Comparison of ENCODE assay signal across 8 cellular contexts in the genomic region with DNA sequence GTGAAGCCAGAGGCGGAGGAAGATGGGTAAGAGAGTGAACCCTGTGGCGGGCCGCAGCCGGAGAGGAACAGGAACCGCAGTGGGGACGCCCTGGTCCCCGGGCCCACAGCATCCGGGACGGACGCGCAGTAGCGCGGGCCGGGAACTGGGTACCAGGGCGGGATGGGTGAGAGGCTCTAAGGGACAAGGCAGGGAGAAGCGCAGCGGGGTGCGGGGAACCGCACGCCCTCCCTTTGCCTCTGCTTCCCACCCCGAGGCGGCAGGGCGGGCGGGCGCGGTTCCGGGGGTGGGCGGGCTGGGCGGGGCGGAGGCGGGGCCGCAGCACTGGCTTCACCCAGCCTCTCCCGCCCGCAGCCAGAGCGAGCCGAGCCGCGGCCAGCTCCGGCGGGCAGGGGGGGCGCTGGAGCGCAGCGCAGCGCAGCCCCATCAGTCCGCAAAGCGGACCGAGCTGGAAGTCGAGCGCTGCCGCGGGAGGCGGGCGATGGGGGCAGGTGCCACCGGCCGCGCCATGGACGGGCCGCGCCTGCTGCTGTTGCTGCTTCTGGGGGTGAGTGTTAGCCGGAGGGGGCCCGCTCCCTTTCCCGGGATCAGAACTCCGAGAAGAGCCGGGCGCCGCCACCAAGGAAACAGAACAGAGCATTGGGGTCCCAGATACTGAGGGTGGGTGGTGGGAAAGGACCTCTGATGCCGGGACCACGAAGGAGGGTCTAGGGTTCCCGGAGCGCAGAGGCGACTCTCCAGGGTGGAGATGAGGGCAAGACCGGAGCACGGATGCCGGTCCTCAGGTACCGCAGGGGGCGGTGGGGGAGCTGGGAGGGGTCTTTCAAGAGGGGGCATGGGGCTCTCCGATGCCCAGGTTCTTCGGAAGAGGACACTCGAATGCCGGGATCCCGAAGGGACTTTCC. TPM values are rescaled to one million over a fixed set of nuclear protein-coding genes. Genes with fewer than 3 reads are reported as not detected.
DNase-seq lines count a peak whose midpoint lies in the region; ATAC-seq and TF ChIP-seq lines count a peak whose summit lies in the region.

Gene NGFR (plus strand): TSS at position 357 of the 905 bp plus-strand sequence. CDS start 125 bp downstream, at position 482.

- no peak within 1 kb of the TSS for H3K27ac ChIP-seq in esophagus (ENCODE audit: low read depth in 2 of 2, low read length in 1 of 2)
- H3K27ac ChIP-seq in muscle layer of duodenum (ENCODE audit: low read length): no peak within 1 kb of the TSS
- H3K27ac ChIP-seq in subcutaneous abdominal adipose tissue (ENCODE audit: low read depth, low read length): no peak within 1 kb of the TSS

- no peaks in the 10 kb centered on the region for H3K36me3 ChIP-seq in BE2C
- H3K36me3 ChIP-seq in esophagus (ENCODE audit: control insufficient read depth in 2 of 2, insufficient read depth in 2 of 2, low read length in 1 of 2): no peaks in the 10 kb centered on the region
- no peaks in the 10 kb centered on the region for H3K36me3 ChIP-seq in muscle layer of duodenum (ENCODE audit: control insufficient read depth in 1 of 2, insufficient read depth in 2 of 2, low read length in 2 of 2)
- H3K36me3 ChIP-seq in subcutaneous abdominal adipose tissue (ENCODE audit: control insufficient read depth in 5 of 5, insufficient read depth in 5 of 5, low read length in 5 of 5): no peaks in the 10 kb centered on the region

- H3K27ac Mint-ChIP-seq in activated CD8-positive, alpha-beta memory T cell treated with anti-CD3 and anti-CD28 coated beads, Interleukin-2, amount 10 ng/mL, durations not matched to agents 7 days and 5 days: no peak within 1 kb of the TSS

- no peaks in the 10 kb centered on the region for H3K36me3 Mint-ChIP-seq in activated CD8-positive, alpha-beta memory T cell treated with anti-CD3 and anti-CD28 coated beads, Interleukin-2, amount 10 ng/mL, durations not matched to agents 7 days and 5 days

- H3K4me1 ChIP-seq in BE2C (no peaks in the 10 kb centered on the region), esophagus (ENCODE audit: control insufficient read depth in 2 of 2, insufficient read depth in 2 of 2, low read length in 1 of 2) (peaks cover 6 to 22% of the 10 kb centered on the region in 2 donors), muscle layer of duodenum (ENCODE audit: control insufficient read depth in 1 of 2, insufficient read depth in 2 of 2, low read length in 2 of 2) (peaks cover 0 to 32% of the 10 kb centered on the region in 2 donors), subcutaneous abdominal adipose tissue (ENCODE audit: control insufficient read depth in 5 of 5, insufficient read depth in 5 of 5, low read length in 5 of 5) (peaks cover 0 to 33% (median 32%) of the 10 kb centered on the region in 5 donors)

- TF ChIP-seq CTCF in BE2C (IDR thresholded peaks at IDR 0.05; ENCODE audit: low read depth, low read length): no peak

- ATAC-seq in activated CD8-positive, alpha-beta memory T cell treated with anti-CD3 and anti-CD28 coated beads, Interleukin-2, amount 10 ng/mL, durations not matched to agents 7 days and 5 days: peak; percentile 76
- ATAC-seq in HG02763 (IDR thresholded peaks at IDR 0.05; ENCODE audit: unreplicated experiment): no peak

- H3K9me3 ChIP-seq in BE2C: no peaks in the 10 kb centered on the region
- H3K9me3 ChIP-seq in esophagus (ENCODE audit: control insufficient read depth in 2 of 2, insufficient read depth in 1 of 2, low read depth in 1 of 2, low read length in 1 of 2): no peaks in the 10 kb centered on the region
- no peaks in the 10 kb centered on the region for H3K9me3 ChIP-seq in muscle layer of duodenum (ENCODE audit: control insufficient read depth in 1 of 2, low read length in 2 of 2)
- H3K9me3 ChIP-seq in subcutaneous abdominal adipose tissue (ENCODE audit: control insufficient read depth in 5 of 5, low read length in 5 of 5): no peaks in the 10 kb centered on the region

- CTCF ChIA-PET in activated CD8-positive, alpha-beta memory T cell treated with anti-CD3 and anti-CD28 coated beads, Interleukin-2, amount 10 ng/mL, durations not matched to agents 7 days and 5 days (lab: Charles Lee): interaction anchor here (0.7 to 3.7 kb wide), 8 partner anchors 56 to 503 kb away, joined by 3 to 23 read pairs (median 4); no protein-coding TSS in a partner anchor

- no peaks in the 10 kb centered on the region for H3K9me3 Mint-ChIP-seq in activated CD8-positive, alpha-beta memory T cell treated with anti-CD3 and anti-CD28 coated beads, Interleukin-2, amount 10 ng/mL, durations not matched to agents 7 days and 5 days (ENCODE audit: low read depth)

- DNase-seq in BE2C: peak; percentile 69
- peak; percentile 81 for DNase-seq in GM19240 (ENCODE audit: insufficient read length, low spot score)
- DNase-seq in NCI-H446 (lab: John Stamatoyannopoulos, UW): peak; percentile 17 to 68
- DNase-seq in activated CD8-positive, alpha-beta memory T cell treated with anti-CD3 and anti-CD28 coated beads, Interleukin-2, amount 10 ng/mL, durations not matched to agents 7 days and 5 days: peak; percentile 73

- H3K27me3 Mint-ChIP-seq in activated CD8-positive, alpha-beta memory T cell treated with anti-CD3 and anti-CD28 coated beads, Interleukin-2, amount 10 ng/mL, durations not matched to agents 7 days and 5 days: peaks cover 76% of the 10 kb centered on the region

- peaks cover 22% of the 10 kb centered on the region for H3K4me1 Mint-ChIP-seq in activated CD8-positive, alpha-beta memory T cell treated with anti-CD3 and anti-CD28 coated beads, Interleukin-2, amount 10 ng/mL, durations not matched to agents 7 days and 5 days

- peak within 1 kb of the TSS; percentile 53 for H3K4me3 Mint-ChIP-seq in activated CD8-positive, alpha-beta memory T cell treated with anti-CD3 and anti-CD28 coated beads, Interleukin-2, amount 10 ng/mL, durations not matched to agents 7 days and 5 days

- 0 to 1% methylated on average over 49 to 81 of the region's 81 CpGs for WGBS in esophagus, 2 donors

- peaks cover 27% of the 10 kb centered on the region for H3K27me3 ChIP-seq in BE2C
- H3K27me3 ChIP-seq in esophagus (ENCODE audit: control insufficient read depth in 1 of 2, insufficient read depth in 2 of 2, low read length in 2 of 2): peaks cover 0 to 9% of the 10 kb centered on the region in 2 donors
- peaks cover 27% of the 10 kb centered on the region for H3K27me3 ChIP-seq in muscle layer of duodenum (ENCODE audit: low read depth, low read length)
- H3K27me3 ChIP-seq in subcutaneous abdominal adipose tissue (ENCODE audit: control insufficient read depth in 5 of 5, insufficient read depth in 4 of 5, low read length in 5 of 5): peaks cover 24 to 63% (median 53%) of the 10 kb centered on the region in 5 donors

- peak within 1 kb of the TSS in 2 of 5 donors; percentile 42 to 43 for H3K9ac ChIP-seq in subcutaneous abdominal adipose tissue (ENCODE audit: low read length in 5 of 5)

- H3K4me3 ChIP-seq in BE2C (ENCODE audit: low read depth, low read length) (peak within 1 kb of the TSS; percentile 56), esophagus (ENCODE audit: low read depth in 1 of 2, low read length in 2 of 2) (peak within 1 kb of the TSS; percentile 33 to 43), muscle layer of duodenum (ENCODE audit: low read depth in 1 of 2, low read length in 2 of 2) (peak within 1 kb of the TSS; percentile 48 to 73), subcutaneous abdominal adipose tissue (ENCODE audit: low read depth in 1 of 5, low read length in 5 of 5) (peak within 1 kb of the TSS in 4 of 5 donors; percentile 36 to 58 (median 54))

RNA-seq across cellular contexts. Expression of gene NGFR, which starts in this region (rescaled TPM):
- polyA plus RNA-seq in BE2C (2012; ENCODE audit: insufficient read depth, insufficient read length, low read depth): 0.48 TPM
- under 1 TPM; 0.07 to 0.20 TPM for total RNA-seq in activated CD8-positive, alpha-beta memory T cell treated with anti-CD3 and anti-CD28 coated beads, Interleukin-2, amount 10 ng/mL, durations not matched to agents 7 days and 5 days
- polyA plus RNA-seq in esophagus: 1 to 10 TPM; 2.0 to 5.6 TPM

Comparison
In these comparisons a context has a peak if more than half of its experiments do, and no peak if none do; other contexts are left out.
1. Peak in DNase-seq and ATAC-seq in activated CD8-positive, alpha-beta memory T cell treated with anti-CD3 and anti-CD28 coated beads, Interleukin-2, amount 10 ng/mL, durations not matched to agents 7 days and 5 days; RNA of the gene not detected or under 1 TPM.